ENCODE assay signal across 9 cellular contexts in genomic region chr10:119252470-119253151, GRCh38. TPM values are rescaled to one million over a fixed set of nuclear protein-coding genes. Genes with fewer than 3 reads are reported as not detected.
DNase-seq lines count a peak whose midpoint lies in the region; ATAC-seq and TF ChIP-seq lines count a peak whose summit lies in the region.
"Had no signal": no experiment of that assay in that cellular context is flagged by ENCODE, and none has a peak within 500 bp of the region (broad histone marks: within the 10 kb centered on the region; RNA-seq: fewer than 3 reads in every experiment).

No MANE protein-coding gene starts in this region.

- H3K27me3 ChIP-seq in CD4-positive, CD25-positive, alpha-beta regulatory T cell (ENCODE audit: control insufficient read depth, insufficient read depth, low read length) = no peaks in the 10 kb centered on the region
- no peaks in the 10 kb centered on the region for H3K27me3 ChIP-seq in SJCRH30
- no peaks in the 10 kb centered on the region for H3K27me3 ChIP-seq in hepatocyte
- no peaks in the 10 kb centered on the region for H3K27me3 ChIP-seq in psoas muscle (ENCODE audit: insufficient read depth in 3 of 3, low read length in 2 of 3)

- H3K9me3 Mint-ChIP-seq in CD4-positive, CD25-positive, alpha-beta regulatory T cell = peaks cover 0 to 3% (median 0%) of the 10 kb centered on the region in 7 donors
- H3K9me3 Mint-ChIP-seq in activated CD8-positive, alpha-beta T cell treated with anti-CD3 and anti-CD28 coated beads, Interleukin-2, amount 10 ng/mL, durations not matched to agents 7 days and 5 days (ENCODE audit: insufficient read depth) = no peaks in the 10 kb centered on the region
- H3K9me3 Mint-ChIP-seq: activated CD4-positive, alpha-beta memory T cell treated with anti-CD3 and anti-CD28 coated beads, Interleukin-2, amount 10 ng/mL, durations not matched to agents 7 days and 5 days had no signal

- peak overlapping the region in 2 of 3 donors; percentile 32 to 88 for H3K27ac Mint-ChIP-seq in CD4-positive, CD25-positive, alpha-beta regulatory T cell
- no peak overlapping the region for H3K27ac Mint-ChIP-seq in activated CD8-positive, alpha-beta T cell treated with anti-CD3 and anti-CD28 coated beads, Interleukin-2, amount 10 ng/mL, durations not matched to agents 7 days and 5 days
- H3K27ac Mint-ChIP-seq: activated CD4-positive, alpha-beta memory T cell treated with anti-CD3 and anti-CD28 coated beads, Interleukin-2, amount 10 ng/mL, durations not matched to agents 7 days and 5 days had no signal

- H3K4me1 ChIP-seq in CD4-positive, CD25-positive, alpha-beta regulatory T cell (ENCODE audit: control insufficient read depth, insufficient read depth, low read length, poor library complexity, severe bottlenecking) = peaks cover 2% of the 10 kb centered on the region
- H3K4me1 ChIP-seq in SJCRH30 (peaks cover 19% of the 10 kb centered on the region), hepatocyte (ENCODE audit: insufficient read depth) (peaks cover 50% of the 10 kb centered on the region), psoas muscle (peaks cover 27% of the 10 kb centered on the region)

- peak overlapping the region; percentile 66 for H3K4me2 ChIP-seq in hepatocyte

- H3K9me2 ChIP-seq in hepatocyte (replicated peaks; ENCODE audit: insufficient read depth) = no peaks in the 10 kb centered on the region

- H3K9me3 ChIP-seq in CD4-positive, CD25-positive, alpha-beta regulatory T cell (ENCODE audit: control insufficient read depth in 2 of 2, low read length in 2 of 2) = no peaks in the 10 kb centered on the region
- 0 out of 2 replicates have a peak, but pooled peaks cover 3% of the 10 kb centered on the region for H3K9me3 ChIP-seq in SJCRH30 (replicated peaks)
- H3K9me3 ChIP-seq in hepatocyte (ENCODE audit: low read depth) = no peaks in the 10 kb centered on the region
- H3K9me3 ChIP-seq in psoas muscle = no peaks in the 10 kb centered on the region

- no peak for DNase-seq in CD4-positive, CD25-positive, alpha-beta regulatory T cell
- DNase-seq in SJCRH30 (no peak), hepatocyte (ENCODE audit: low spot score) (no peak), psoas muscle (no peak), NCI-H748 (lab: John Stamatoyannopoulos, UW; ENCODE audit: unreplicated experiment) (no peak), GM10266 (ENCODE audit: extremely low spot score) (no peak), NCI-H524 (lab: John Stamatoyannopoulos, UW) (no peak)
- DNase-seq in activated CD8-positive, alpha-beta T cell treated with anti-CD3 and anti-CD28 coated beads, Interleukin-2, amount 10 ng/mL, durations not matched to agents 7 days and 5 days = no peak
- DNase-seq: activated CD4-positive, alpha-beta memory T cell treated with anti-CD3 and anti-CD28 coated beads, Interleukin-2, amount 10 ng/mL, durations not matched to agents 7 days and 5 days had no signal

- H3K79me2 ChIP-seq in hepatocyte = peaks cover 65% of the 10 kb centered on the region

- H3K27ac ChIP-seq in CD4-positive, CD25-positive, alpha-beta regulatory T cell (ENCODE audit: insufficient read depth, low read length, poor library complexity, severe bottlenecking) = no peak overlapping the region
- peak overlapping the region; percentile 55; the same call in 1 of the 2 replicates for H3K27ac ChIP-seq in SJCRH30
- peak overlapping the region; percentile 95 for H3K27ac ChIP-seq in hepatocyte
- H3K27ac ChIP-seq in psoas muscle = peak overlapping the region; percentile 68

- no peak overlapping the region for H3K4me3 Mint-ChIP-seq in CD4-positive, CD25-positive, alpha-beta regulatory T cell
- H3K4me3 Mint-ChIP-seq in activated CD8-positive, alpha-beta T cell treated with anti-CD3 and anti-CD28 coated beads, Interleukin-2, amount 10 ng/mL, durations not matched to agents 7 days and 5 days = no peak overlapping the region
- H3K4me3 Mint-ChIP-seq: activated CD4-positive, alpha-beta memory T cell treated with anti-CD3 and anti-CD28 coated beads, Interleukin-2, amount 10 ng/mL, durations not matched to agents 7 days and 5 days had no signal

- H4K20me1 ChIP-seq in hepatocyte (ENCODE audit: insufficient read depth, poor library complexity, severe bottlenecking) = no peaks in the 10 kb centered on the region

- no peak for ATAC-seq in CD4-positive, CD25-positive, alpha-beta regulatory T cell (ENCODE audit: low read depth in 2 of 2)
- no peak for ATAC-seq in psoas muscle
- no peak for ATAC-seq in activated CD8-positive, alpha-beta T cell treated with anti-CD3 and anti-CD28 coated beads, Interleukin-2, amount 10 ng/mL, durations not matched to agents 7 days and 5 days

- no peaks in the 10 kb centered on the region for H3K36me3 ChIP-seq in CD4-positive, CD25-positive, alpha-beta regulatory T cell (ENCODE audit: control insufficient read depth, insufficient read depth, low read length)
- H3K36me3 ChIP-seq in SJCRH30 = no peaks in the 10 kb centered on the region
- no peaks in the 10 kb centered on the region for H3K36me3 ChIP-seq in hepatocyte (replicated peaks; ENCODE audit: insufficient read depth, low read depth)
- no peaks in the 10 kb centered on the region for H3K36me3 ChIP-seq in psoas muscle (ENCODE audit: insufficient read depth in 1 of 2, low read depth in 1 of 2)

- H3K36me3 Mint-ChIP-seq in CD4-positive, CD25-positive, alpha-beta regulatory T cell = peaks cover 4% of the 10 kb centered on the region
- H3K36me3 Mint-ChIP-seq in activated CD8-positive, alpha-beta T cell treated with anti-CD3 and anti-CD28 coated beads, Interleukin-2, amount 10 ng/mL, durations not matched to agents 7 days and 5 days (ENCODE audit: low read depth) = no peaks in the 10 kb centered on the region

- H3K27me3 Mint-ChIP-seq in CD4-positive, CD25-positive, alpha-beta regulatory T cell = no peaks in the 10 kb centered on the region
- no peaks in the 10 kb centered on the region for H3K27me3 Mint-ChIP-seq in activated CD8-positive, alpha-beta T cell treated with anti-CD3 and anti-CD28 coated beads, Interleukin-2, amount 10 ng/mL, durations not matched to agents 7 days and 5 days (ENCODE audit: low read depth)
- H3K27me3 Mint-ChIP-seq: activated CD4-positive, alpha-beta memory T cell treated with anti-CD3 and anti-CD28 coated beads, Interleukin-2, amount 10 ng/mL, durations not matched to agents 7 days and 5 days had no signal

- intact Hi-C loops in psoas muscle (cut with DNase I) = no loop called here

- H3K4me3 ChIP-seq in CD4-positive, CD25-positive, alpha-beta regulatory T cell (ENCODE audit: low read depth, low read length) = no peak overlapping the region
- H3K4me3 ChIP-seq in SJCRH30 (no peak overlapping the region), hepatocyte (no peak overlapping the region), psoas muscle (no peak overlapping the region)

- H2AFZ ChIP-seq in hepatocyte = no peak overlapping the region

- POLR2A ChIA-PET in activated CD8-positive, alpha-beta T cell treated with anti-CD3 and anti-CD28 coated beads, Interleukin-2, amount 10 ng/mL, durations not matched to agents 7 days and 5 days (lab: Charles Lee) = interaction anchor here (0.9 kb wide), 1 partner anchor 15 kb away, joined by 3 read pairs; no protein-coding TSS in a partner anchor

- TF ChIP-seq CTCF in hepatocyte (IDR thresholded peaks at IDR 0.05; ENCODE audit: poor library complexity) (no peak), psoas muscle (IDR thresholded peaks at IDR 0.05) (no peak), GM10266 (IDR thresholded peaks at IDR 0.05; ENCODE audit: control insufficient read depth, insufficient read depth, low read depth, missing control alignments) (no peak)

- 89% methylated on average over 10 of the region's 10 CpGs for WGBS in hepatocyte (ENCODE audit: low lambda C conversion rate, missing lambda C conversion rate)
- WGBS in psoas muscle, 3 donors = 82 to 91% (median 86%) methylated on average over 10 of the region's 10 CpGs

- H3K4me1 Mint-ChIP-seq in CD4-positive, CD25-positive, alpha-beta regulatory T cell = peaks cover 0 to 40% (median 14%) of the 10 kb centered on the region in 4 donors
- H3K4me1 Mint-ChIP-seq in activated CD8-positive, alpha-beta T cell treated with anti-CD3 and anti-CD28 coated beads, Interleukin-2, amount 10 ng/mL, durations not matched to agents 7 days and 5 days (ENCODE audit: low read depth) = peaks cover 13% of the 10 kb centered on the region

- CTCF ChIA-PET in activated CD8-positive, alpha-beta T cell treated with anti-CD3 and anti-CD28 coated beads, Interleukin-2, amount 10 ng/mL, durations not matched to agents 7 days and 5 days (lab: Charles Lee) = interaction anchor here (1.0 to 1.9 kb wide), 4 partner anchors 16 to 53 kb away, joined by 3 to 5 read pairs (median 4); no protein-coding TSS in a partner anchor

RNA-seq across cellular contexts. Expression of gene GRK5, which starts 45.2 kb away (rescaled TPM):
- total RNA-seq in CD4-positive, CD25-positive, alpha-beta regulatory T cell = 46.4 TPM
- polyA plus RNA-seq in CD4-positive, CD25-positive, alpha-beta regulatory T cell = 10 to 100 TPM in 3 of 4 donors, 1 to 10 TPM in 1; 5.1 to 14.7 (median 12.6) TPM
- 4.4 and 4.7 TPM in 2 replicates for total RNA-seq in SJCRH30 (2014; rRNA removed; shearing (Covaris generic))
- total RNA-seq in hepatocyte (19.9 and 20.5 TPM in 2 replicates), psoas muscle (10 to 100 TPM in 2 of 4 donors, 1 to 10 TPM in 2; 8.0 to 15.5 (median 10.1) TPM)
- polyA plus RNA-seq in hepatocyte (7.6 and 8.7 TPM in 2 replicates), psoas muscle (1 to 10 TPM; 7.0 to 7.7 (median 7.3) TPM)
- 10 to 100 TPM; 16.9 to 17.6 TPM for total RNA-seq in activated CD8-positive, alpha-beta T cell treated with anti-CD3 and anti-CD28 coated beads, Interleukin-2, amount 10 ng/mL, durations not matched to agents 7 days and 5 days
